2 cellular contexts compared by ENCODE assay signal in genomic region chr1:120178799-120179419, GRCh38.
TF ChIP-seq lines count a peak whose summit lies in the region.

No MANE protein-coding gene starts in this region.

TF ChIP-seq in SK-N-SH, 30 proteins besides CTCF, POLR2A, EP300 and RAD21 (continued from another document):
- TF ChIP-seq, protein P1, sequence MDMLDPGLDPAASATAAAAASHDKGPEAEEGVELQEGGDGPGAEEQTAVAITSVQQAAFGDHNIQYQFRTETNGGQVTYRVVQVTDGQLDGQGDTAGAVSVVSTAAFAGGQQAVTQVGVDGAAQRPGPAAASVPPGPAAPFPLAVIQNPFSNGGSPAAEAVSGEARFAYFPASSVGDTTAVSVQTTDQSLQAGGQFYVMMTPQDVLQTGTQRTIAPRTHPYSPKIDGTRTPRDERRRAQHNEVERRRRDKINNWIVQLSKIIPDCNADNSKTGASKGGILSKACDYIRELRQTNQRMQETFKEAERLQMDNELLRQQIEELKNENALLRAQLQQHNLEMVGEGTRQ (IDR thresholded peaks at IDR 0.05; ENCODE audit: borderline replicate concordance, low read depth, low read length), result no peak
- TF ChIP-seq TAF1 (IDR thresholded peaks at IDR 0.05; ENCODE audit: borderline replicate concordance, low read depth, low read length) (no peak), ELF1 (IDR thresholded peaks at IDR 0.05) (no peak), ZBTB33 (IDR thresholded peaks at IDR 0.05; ENCODE audit: borderline replicate concordance, low read depth) (no peak)
- TF ChIP-seq, protein P2, sequence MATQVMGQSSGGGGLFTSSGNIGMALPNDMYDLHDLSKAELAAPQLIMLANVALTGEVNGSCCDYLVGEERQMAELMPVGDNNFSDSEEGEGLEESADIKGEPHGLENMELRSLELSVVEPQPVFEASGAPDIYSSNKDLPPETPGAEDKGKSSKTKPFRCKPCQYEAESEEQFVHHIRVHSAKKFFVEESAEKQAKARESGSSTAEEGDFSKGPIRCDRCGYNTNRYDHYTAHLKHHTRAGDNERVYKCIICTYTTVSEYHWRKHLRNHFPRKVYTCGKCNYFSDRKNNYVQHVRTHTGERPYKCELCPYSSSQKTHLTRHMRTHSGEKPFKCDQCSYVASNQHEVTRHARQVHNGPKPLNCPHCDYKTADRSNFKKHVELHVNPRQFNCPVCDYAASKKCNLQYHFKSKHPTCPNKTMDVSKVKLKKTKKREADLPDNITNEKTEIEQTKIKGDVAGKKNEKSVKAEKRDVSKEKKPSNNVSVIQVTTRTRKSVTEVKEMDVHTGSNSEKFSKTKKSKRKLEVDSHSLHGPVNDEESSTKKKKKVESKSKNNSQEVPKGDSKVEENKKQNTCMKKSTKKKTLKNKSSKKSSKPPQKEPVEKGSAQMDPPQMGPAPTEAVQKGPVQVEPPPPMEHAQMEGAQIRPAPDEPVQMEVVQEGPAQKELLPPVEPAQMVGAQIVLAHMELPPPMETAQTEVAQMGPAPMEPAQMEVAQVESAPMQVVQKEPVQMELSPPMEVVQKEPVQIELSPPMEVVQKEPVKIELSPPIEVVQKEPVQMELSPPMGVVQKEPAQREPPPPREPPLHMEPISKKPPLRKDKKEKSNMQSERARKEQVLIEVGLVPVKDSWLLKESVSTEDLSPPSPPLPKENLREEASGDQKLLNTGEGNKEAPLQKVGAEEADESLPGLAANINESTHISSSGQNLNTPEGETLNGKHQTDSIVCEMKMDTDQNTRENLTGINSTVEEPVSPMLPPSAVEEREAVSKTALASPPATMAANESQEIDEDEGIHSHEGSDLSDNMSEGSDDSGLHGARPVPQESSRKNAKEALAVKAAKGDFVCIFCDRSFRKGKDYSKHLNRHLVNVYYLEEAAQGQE (IDR thresholded peaks at IDR 0.05; ENCODE audit: low read depth, low read length), result no peak
- TF ChIP-seq, protein P3, sequence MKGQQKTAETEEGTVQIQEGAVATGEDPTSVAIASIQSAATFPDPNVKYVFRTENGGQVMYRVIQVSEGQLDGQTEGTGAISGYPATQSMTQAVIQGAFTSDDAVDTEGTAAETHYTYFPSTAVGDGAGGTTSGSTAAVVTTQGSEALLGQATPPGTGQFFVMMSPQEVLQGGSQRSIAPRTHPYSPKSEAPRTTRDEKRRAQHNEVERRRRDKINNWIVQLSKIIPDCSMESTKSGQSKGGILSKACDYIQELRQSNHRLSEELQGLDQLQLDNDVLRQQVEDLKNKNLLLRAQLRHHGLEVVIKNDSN (IDR thresholded peaks at IDR 0.05; ENCODE audit: borderline replicate concordance, low read depth), result no peak
TF ChIP-seq in SK-N-SH: peak in this region for 0.

TF ChIP-seq in SK-N-SH treated with all-trans-retinoic acid at 6 μM for 48 hours, 23 proteins besides CTCF, POLR2A, EP300 and RAD21 (continued from another document):
- TF ChIP-seq, protein P4, sequence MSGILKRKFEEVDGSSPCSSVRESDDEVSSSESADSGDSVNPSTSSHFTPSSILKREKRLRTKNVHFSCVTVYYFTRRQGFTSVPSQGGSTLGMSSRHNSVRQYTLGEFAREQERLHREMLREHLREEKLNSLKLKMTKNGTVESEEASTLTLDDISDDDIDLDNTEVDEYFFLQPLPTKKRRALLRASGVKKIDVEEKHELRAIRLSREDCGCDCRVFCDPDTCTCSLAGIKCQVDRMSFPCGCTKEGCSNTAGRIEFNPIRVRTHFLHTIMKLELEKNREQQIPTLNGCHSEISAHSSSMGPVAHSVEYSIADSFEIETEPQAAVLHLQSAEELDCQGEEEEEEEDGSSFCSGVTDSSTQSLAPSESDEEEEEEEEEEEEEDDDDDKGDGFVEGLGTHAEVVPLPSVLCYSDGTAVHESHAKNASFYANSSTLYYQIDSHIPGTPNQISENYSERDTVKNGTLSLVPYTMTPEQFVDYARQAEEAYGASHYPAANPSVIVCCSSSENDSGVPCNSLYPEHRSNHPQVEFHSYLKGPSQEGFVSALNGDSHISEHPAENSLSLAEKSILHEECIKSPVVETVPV (CRISPR knock-in tag; IDR thresholded peaks at IDR 0.05), result no peak
- TF ChIP-seq TCF4 (CRISPR knock-in tag; IDR thresholded peaks at IDR 0.05; ENCODE audit: borderline replicate concordance), result no peak
- no peak for TF ChIP-seq POU6F1 (CRISPR knock-in tag; IDR thresholded peaks at IDR 0.05; ENCODE audit: borderline replicate concordance, low read depth)
- no peak for TF ChIP-seq SNAI2 (CRISPR knock-in tag; IDR thresholded peaks at IDR 0.05)
- no peak for TF ChIP-seq ESRRG (CRISPR knock-in tag; IDR thresholded peaks at IDR 0.05)
- TF ChIP-seq, protein P5, sequence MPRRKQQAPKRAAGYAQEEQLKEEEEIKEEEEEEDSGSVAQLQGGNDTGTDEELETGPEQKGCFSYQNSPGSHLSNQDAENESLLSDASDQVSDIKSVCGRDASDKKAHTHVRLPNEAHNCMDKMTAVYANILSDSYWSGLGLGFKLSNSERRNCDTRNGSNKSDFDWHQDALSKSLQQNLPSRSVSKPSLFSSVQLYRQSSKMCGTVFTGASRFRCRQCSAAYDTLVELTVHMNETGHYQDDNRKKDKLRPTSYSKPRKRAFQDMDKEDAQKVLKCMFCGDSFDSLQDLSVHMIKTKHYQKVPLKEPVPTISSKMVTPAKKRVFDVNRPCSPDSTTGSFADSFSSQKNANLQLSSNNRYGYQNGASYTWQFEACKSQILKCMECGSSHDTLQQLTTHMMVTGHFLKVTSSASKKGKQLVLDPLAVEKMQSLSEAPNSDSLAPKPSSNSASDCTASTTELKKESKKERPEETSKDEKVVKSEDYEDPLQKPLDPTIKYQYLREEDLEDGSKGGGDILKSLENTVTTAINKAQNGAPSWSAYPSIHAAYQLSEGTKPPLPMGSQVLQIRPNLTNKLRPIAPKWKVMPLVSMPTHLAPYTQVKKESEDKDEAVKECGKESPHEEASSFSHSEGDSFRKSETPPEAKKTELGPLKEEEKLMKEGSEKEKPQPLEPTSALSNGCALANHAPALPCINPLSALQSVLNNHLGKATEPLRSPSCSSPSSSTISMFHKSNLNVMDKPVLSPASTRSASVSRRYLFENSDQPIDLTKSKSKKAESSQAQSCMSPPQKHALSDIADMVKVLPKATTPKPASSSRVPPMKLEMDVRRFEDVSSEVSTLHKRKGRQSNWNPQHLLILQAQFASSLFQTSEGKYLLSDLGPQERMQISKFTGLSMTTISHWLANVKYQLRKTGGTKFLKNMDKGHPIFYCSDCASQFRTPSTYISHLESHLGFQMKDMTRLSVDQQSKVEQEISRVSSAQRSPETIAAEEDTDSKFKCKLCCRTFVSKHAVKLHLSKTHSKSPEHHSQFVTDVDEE (CRISPR knock-in tag; IDR thresholded peaks at IDR 0.05), result no peak
- TF ChIP-seq TOX (CRISPR knock-in tag; IDR thresholded peaks at IDR 0.05; ENCODE audit: borderline replicate concordance), result no peak
- TF ChIP-seq ZNF565 (CRISPR knock-in tag; conservative IDR thresholded peaks at IDR 0.05; ENCODE audit: low read depth), result no peak
